11 cellular contexts compared by ENCODE assay signal in the genomic region with DNA sequence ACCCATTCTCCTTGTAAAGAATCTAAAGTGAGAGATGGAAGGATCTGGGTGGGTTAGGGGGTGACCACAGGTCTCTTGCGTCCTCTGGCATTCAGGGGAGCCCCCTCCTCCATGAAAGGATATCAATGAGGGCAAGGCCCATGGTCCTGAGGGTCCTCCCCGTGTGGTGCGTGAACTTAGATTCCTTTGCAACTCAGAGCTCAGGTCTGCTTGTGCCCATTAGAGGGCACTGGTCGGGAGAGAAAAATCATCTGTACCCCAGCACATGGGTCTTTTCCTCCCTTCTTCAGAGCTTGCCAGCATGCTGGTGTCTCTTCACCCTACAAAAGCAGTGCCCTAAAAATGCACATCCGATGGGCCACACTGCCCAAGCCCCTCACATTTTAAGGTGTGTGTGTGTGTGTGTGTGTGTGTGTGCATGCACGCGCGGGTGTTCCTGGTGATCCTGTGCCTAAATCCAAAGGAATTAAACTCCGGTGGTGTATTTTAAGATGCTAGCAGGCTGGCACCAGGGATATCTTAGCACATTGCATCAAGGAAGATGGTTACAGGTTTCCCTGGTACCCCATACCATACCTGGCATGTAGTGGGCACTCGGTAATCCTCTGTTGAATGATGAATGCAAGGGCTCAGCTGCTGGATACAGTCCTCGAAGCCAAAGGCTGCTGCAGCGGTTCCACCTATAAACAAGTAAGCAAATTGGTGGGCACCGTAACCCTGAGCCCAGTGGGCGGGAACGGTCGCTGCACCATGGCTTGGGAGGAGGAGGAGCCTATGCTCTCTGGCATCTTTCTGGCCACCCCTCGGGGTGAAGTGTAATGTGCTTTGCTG. TPM values are rescaled to one million over a fixed set of nuclear protein-coding genes. Genes with fewer than 3 reads are reported as not detected.
DNase-seq lines count a peak whose midpoint lies in the region; ATAC-seq, FAIRE-seq and TF ChIP-seq lines count a peak whose summit lies in the region.
"Had no signal": no experiment of that assay in that cellular context is flagged by ENCODE, and none has a peak within 500 bp of the region (broad histone marks: within the 10 kb centered on the region; RNA-seq: fewer than 3 reads in every experiment).

No MANE protein-coding gene starts in this region.

- H3K36me3 ChIP-seq in HEK293 (ENCODE audit: control insufficient read depth in 2 of 2, insufficient read depth in 1 of 2, low read length in 2 of 2) (no peaks in the 10 kb centered on the region), bronchial epithelial cell (ENCODE audit: control insufficient read depth, insufficient read depth, low read length) (no peaks in the 10 kb centered on the region), ovary (no peaks in the 10 kb centered on the region), MG63 (no peaks in the 10 kb centered on the region), left lung (no peaks in the 10 kb centered on the region)
- no peaks in the 10 kb centered on the region for H3K36me3 ChIP-seq in CD4-positive, alpha-beta memory T cell (ENCODE audit: insufficient read depth, low read length)

- FAIRE-seq in bronchial epithelial cell (lab: Jason Lieb, UNC): no peak
- FAIRE-seq: frontal cortex had no signal

- H3K36me3 Mint-ChIP-seq in CD4-positive, alpha-beta memory T cell: no peaks in the 10 kb centered on the region

- H3K27ac Mint-ChIP-seq in CD4-positive, alpha-beta memory T cell: no peak overlapping the region

- ATAC-seq in GM21367 (IDR thresholded peaks at IDR 0.05; ENCODE audit: unreplicated experiment) (no peak), left lung (no peak)

- H3K27ac ChIP-seq in HEK293 (ENCODE audit: extremely low read depth, low read depth, low read length): no peak overlapping the region
- peak overlapping the region; percentile 37 to 69 for H3K27ac ChIP-seq in ovary
- H3K27ac ChIP-seq in left lung: no peak overlapping the region
- H3K27ac ChIP-seq in CD4-positive, alpha-beta memory T cell (ENCODE audit: low read depth, low read length): no peak overlapping the region

- CTCF ChIA-PET in HEK293 (lab: Yijun Ruan, JAX): interaction anchor here (0.6 to 5.5 kb wide), 16 partner anchors 7 to 773 kb away, joined by 3 to 67 read pairs (median 4); no protein-coding TSS in a partner anchor
- CTCF ChIA-PET in CD4-positive, alpha-beta memory T cell (lab: Charles Lee; ENCODE audit: partially characterized antibody): no interaction called here

- TF ChIP-seq CTCF in AG10803 (conservative IDR thresholded peaks at IDR 0.05; ENCODE audit: low read length) (peak; percentile 40), HEK293 (tag by site-specific recombination; IDR thresholded peaks at IDR 0.05) (peak; percentile 48), bronchial epithelial cell (IDR thresholded peaks at IDR 0.05; ENCODE audit: insufficient read depth, low read length, severe bottlenecking) (peak; percentile 42), ovary (IDR thresholded peaks at IDR 0.05) (no peak), left lung (IDR thresholded peaks at IDR 0.05) (no peak)

- peaks cover 32 to 33% of the 10 kb centered on the region in 2 donors for H3K27me3 Mint-ChIP-seq in CD4-positive, alpha-beta memory T cell

- H3K27me3 ChIP-seq in bronchial epithelial cell (ENCODE audit: control insufficient read depth, insufficient read depth, low read length): peaks cover 12% of the 10 kb centered on the region
- no peaks in the 10 kb centered on the region for H3K27me3 ChIP-seq in ovary
- H3K27me3 ChIP-seq in MG63: no peaks in the 10 kb centered on the region
- H3K27me3 ChIP-seq in left lung: peaks cover 0 to 67% of the 10 kb centered on the region in 2 donors
- peaks cover 13% of the 10 kb centered on the region for H3K27me3 ChIP-seq in CD4-positive, alpha-beta memory T cell (ENCODE audit: insufficient read depth, low read length)

- DNase-seq in AG10803 (ENCODE audit: low read depth) (no peak), bronchial epithelial cell (ENCODE audit: low read depth) (no peak), ovary (peak in 2 of 5 donors; percentile 23 to 32), MG63 (no peak), left lung (no peak)
- no peak for DNase-seq in CD4-positive, alpha-beta memory T cell
- DNase-seq: KBM-7; stimulated activated CD4-positive, alpha-beta T cell treated with anti-CD3 and anti-CD28 coated beads, Interleukin-2, amount 100 ng/mL, for 48 hours had no signal

- H3K4me3 Mint-ChIP-seq in CD4-positive, alpha-beta memory T cell: no peak overlapping the region

- H3K9me3 ChIP-seq in HEK293 (ENCODE audit: control insufficient read depth, insufficient read depth, low read depth, low read length) (no peaks in the 10 kb centered on the region), ovary (no peaks in the 10 kb centered on the region), MG63 (no peaks in the 10 kb centered on the region), left lung (no peaks in the 10 kb centered on the region)
- no peaks in the 10 kb centered on the region for H3K9me3 ChIP-seq in CD4-positive, alpha-beta memory T cell (ENCODE audit: control insufficient read depth in 1 of 2, low read length in 2 of 2)

- 81 to 87% (median 82%) methylated on average over 17 of the region's 17 CpGs for WGBS in ovary, 3 donors

- H3K4me1 Mint-ChIP-seq in CD4-positive, alpha-beta memory T cell: peaks cover 2 to 14% (median 4%) of the 10 kb centered on the region in 4 donors

- H3K9me3 Mint-ChIP-seq in CD4-positive, alpha-beta memory T cell: peaks cover 0 to 1% (median 0%) of the 10 kb centered on the region in 8 donors

- POLR2A ChIA-PET in HEK293 (lab: Yijun Ruan, JAX): no interaction called here
- POLR2A ChIA-PET in CD4-positive, alpha-beta memory T cell (lab: Charles Lee; ENCODE audit: partially characterized antibody): no interaction called here

- TF ChIP-seq POLR2A in ovary (IDR thresholded peaks at IDR 0.05): no peak

- H3K4me1 ChIP-seq in HEK293 (ENCODE audit: control insufficient read depth, insufficient read depth, low read length) (peaks cover 26% of the 10 kb centered on the region), ovary (ENCODE audit: insufficient read depth) (peaks cover 29% of the 10 kb centered on the region), left lung (peaks cover 26 to 42% of the 10 kb centered on the region in 2 donors)
- peaks cover 10% of the 10 kb centered on the region for H3K4me1 ChIP-seq in CD4-positive, alpha-beta memory T cell (ENCODE audit: insufficient read depth, low read length)

- H3K4me3 ChIP-seq in AG10803 (ENCODE audit: low read length) (no peak overlapping the region), HEK293 (ENCODE audit: low read depth, low read length) (no peak overlapping the region), bronchial epithelial cell (ENCODE audit: low read depth, low read length) (no peak overlapping the region), ovary (no peak overlapping the region), MG63 (no peak overlapping the region), left lung (no peak overlapping the region)
- no peak overlapping the region for H3K4me3 ChIP-seq in CD4-positive, alpha-beta memory T cell (ENCODE audit: low read length in 2 of 2)

- TF ChIP-seq EP300 in ovary (IDR thresholded peaks at IDR 0.05): no peak

- intact Hi-C loops in ovary (cut with DNase I): loop anchor here in 1 of 4 donors (10.0 kb wide), 1 partner anchor 366 kb away; no protein-coding TSS in a partner anchor
- intact Hi-C loops in left lung (cut with DNase I): no loop called here
- intact Hi-C loops in CD4-positive, alpha-beta memory T cell (cut with micrococcal nuclease): no loop called here

TF ChIP-seq in HEK293, 187 proteins besides CTCF, POLR2A, EP300 and RAD21 (continues in another document):
- TF ChIP-seq ZNF529 (tag by site-specific recombination; IDR thresholded peaks at IDR 0.05; ENCODE audit: insufficient replicate concordance): no peak
- 0 out of 2 replicates have a peak, but pooled peaks have one; percentile 47 for TF ChIP-seq ZSCAN4 (tag by site-specific recombination; IDR thresholded peaks at IDR 0.05)
- TF ChIP-seq ZBTB8A (tag by site-specific recombination; IDR thresholded peaks at IDR 0.05): peak; percentile 72
- no peak for TF ChIP-seq ZNF19 (tag by site-specific recombination; IDR thresholded peaks at IDR 0.05; ENCODE audit: low read depth)
- TF ChIP-seq KLF9 (tag by site-specific recombination; IDR thresholded peaks at IDR 0.05; ENCODE audit: low read depth): no peak
- no peak for TF ChIP-seq ZNF157 (tag by site-specific recombination; IDR thresholded peaks at IDR 0.05)

RNA-seq across cellular contexts. Expression of gene C1QTNF1, which starts 4.7 kb away (rescaled TPM):
- total RNA-seq in bronchial epithelial cell: 0.13 and 0.79 TPM in 2 replicates
- 10 to 100 TPM; 41.1 to 85.9 (median 53.5) TPM for total RNA-seq in ovary
- polyA plus RNA-seq in ovary: 10 to 100 TPM; 17.9 to 69.4 TPM
- total RNA-seq in MG63 (2014; rRNA removed; shearing (Covaris generic); ENCODE audit: low replicate concordance): 23.1 and 38.4 TPM in 2 replicates
- 10 to 100 TPM; 14.9 to 31.4 TPM for total RNA-seq in left lung
- total RNA-seq in CD4-positive, alpha-beta memory T cell: not detected
- not detected for polyA plus RNA-seq in CD4-positive, alpha-beta memory T cell

RNA-seq across cellular contexts. Expression of gene CANT1, which starts 19.1 kb away (rescaled TPM):
- total RNA-seq in bronchial epithelial cell (60.0 and 114 TPM in 2 replicates), ovary (10 to 100 TPM; 20.4 to 48.8 (median 34.3) TPM), left lung (10 to 100 TPM; 57.2 to 69.0 TPM)
- polyA plus RNA-seq in ovary: 10 to 100 TPM; 18.6 to 33.8 TPM
- 107 and 112 TPM in 2 replicates for total RNA-seq in MG63 (2014; rRNA removed; shearing (Covaris generic); ENCODE audit: low replicate concordance)
- total RNA-seq in CD4-positive, alpha-beta memory T cell: 10 to 100 TPM; 57.9 to 59.4 TPM
- 10 to 100 TPM in 1 of 2 donors, 1 to 10 TPM in 1; 7.2 to 10.5 TPM for polyA plus RNA-seq in CD4-positive, alpha-beta memory T cell

RNA-seq across cellular contexts. Expression of gene ENGASE, which starts 45.9 kb away (rescaled TPM):
- total RNA-seq in bronchial epithelial cell: 8.1 and 10.5 TPM in 2 replicates
- total RNA-seq in ovary: 10 to 100 TPM; 21.0 to 61.5 (median 48.2) TPM
- 10 to 100 TPM in 1 of 2 donors, 1 to 10 TPM in 1; 6.0 to 32.0 TPM for polyA plus RNA-seq in ovary
- 10.5 and 12.4 TPM in 2 replicates for total RNA-seq in MG63 (2014; rRNA removed; shearing (Covaris generic); ENCODE audit: low replicate concordance)
- 10 to 100 TPM; 46.9 to 50.2 TPM for total RNA-seq in left lung
- 100 to 1,000 TPM; 148 to 150 TPM for total RNA-seq in CD4-positive, alpha-beta memory T cell
- polyA plus RNA-seq in CD4-positive, alpha-beta memory T cell: 1 to 10 TPM; 2.7 to 3.3 TPM

RNA-seq across cellular contexts. Expression of gene LGALS3BP, which starts 49.0 kb away (rescaled TPM):
- 116 and 118 TPM in 2 replicates for total RNA-seq in bronchial epithelial cell
- 100 to 1,000 TPM; 191 to 584 (median 250) TPM for total RNA-seq in ovary
- polyA plus RNA-seq in ovary: 100 to 1,000 TPM; 214 to 251 TPM
- 204 and 434 TPM in 2 replicates for total RNA-seq in MG63 (2014; rRNA removed; shearing (Covaris generic); ENCODE audit: low replicate concordance)
- total RNA-seq in left lung: 100 to 1,000 TPM; 379 to 688 TPM
- 10 to 100 TPM; 44.8 to 45.5 TPM for total RNA-seq in CD4-positive, alpha-beta memory T cell
- 10 to 100 TPM; 56.4 to 70.7 TPM for polyA plus RNA-seq in CD4-positive, alpha-beta memory T cell

Comparison
In these comparisons a context has a peak if more than half of its experiments do, and no peak if none do; other contexts are left out.
1. CTCF ChIP-seq: peak in AG10803 (single experiment), HEK293 (single experiment) and bronchial epithelial cell (single experiment); none in ovary (0 of 3) and left lung (0 of 2).
2. H3K27ac ChIP-seq: peak in ovary (2 of 2); none in HEK293 (single experiment), left lung (0 of 2) and CD4-positive, alpha-beta memory T cell (single experiment).